Comparison of ENCODE assay signal across 14 cellular contexts in genomic region chr16:27399969-27400368, GRCh38.
"Had no signal": no experiment of that assay in that cellular context is flagged by ENCODE, and none has a peak within 500 bp of the region (broad histone marks: within the 10 kb centered on the region; RNA-seq: fewer than 3 reads in every experiment).

No MANE protein-coding gene starts in this region.

- H3K27me3 Mint-ChIP-seq: effector memory CD8-positive, alpha-beta T cell had no signal

- H3K27ac ChIP-seq: epithelial cell of prostate, right atrium auricular region, testis, upper lobe of right lung had no signal

- H3K4me3 ChIP-seq: right atrium auricular region, testis, upper lobe of right lung had no signal

- DNase-seq: activated CD4-positive, alpha-beta T cell treated with anti-CD3 and anti-CD28 coated beads for 1 hour; activated CD4-positive, alpha-beta T cell treated with anti-CD3 and anti-CD28 coated beads, Interleukin-2, amount 50 U/mL, for 48 hours; activated T-cell treated with anti-CD3 and anti-CD28 coated beads, Interleukin-2, amount 50 U/mL, for 48 hours; effector memory CD8-positive, alpha-beta T cell; kidney; left ventricle myocardium superior; mesenchymal stem cell; posterior cingulate gyrus; stimulated activated CD4-positive, alpha-beta T cell treated with anti-CD3 and anti-CD28 coated beads, Interleukin-1b, Interleukin-23, amount 100 ng/mL, for 48 hours; stimulated activated naive CD8-positive, alpha-beta T cell treated with anti-CD3 and anti-CD28 coated beads, Interleukin-15, Interleukin-2, amounts not matched to agents 100 U/mL and 50 U/mL, for 24 hours; testis; upper lobe of right lung had no signal

- ATAC-seq: effector memory CD8-positive, alpha-beta T cell; left ventricle myocardium superior; stimulated activated naive CD8-positive, alpha-beta T cell treated with anti-CD3 and anti-CD28 coated beads, Interleukin-15, Interleukin-2, amounts not matched to agents 100 U/mL and 50 U/mL, for 24 hours; upper lobe of right lung had no signal

- H3K27me3 ChIP-seq: right atrium auricular region, testis, upper lobe of right lung had no signal

- H3K4me3 Mint-ChIP-seq: effector memory CD8-positive, alpha-beta T cell had no signal

- H3K36me3 ChIP-seq: right atrium auricular region, upper lobe of right lung had no signal

- H3K9me3 ChIP-seq: testis, upper lobe of right lung had no signal
